ENCODE assay signal across 15 cellular contexts in genomic region chr19:47195462-47195861, GRCh38.
"Had no signal": no experiment of that assay in that cellular context is flagged by ENCODE, and none has a peak within 500 bp of the region (broad histone marks: within the 10 kb centered on the region; RNA-seq: fewer than 3 reads in every experiment).

No MANE protein-coding gene starts in this region.

- H3K4me3 ChIP-seq: adrenal gland, cardiac muscle cell, esophagus muscularis mucosa, hepatocyte, left ventricle myocardium inferior, prostate gland, skin epidermis, upper lobe of left lung had no signal

- H3K27me3 Mint-ChIP-seq: stimulated activated naive CD8-positive, alpha-beta T cell treated with anti-CD3 and anti-CD28 coated beads, Interleukin-15, Interleukin-2, amounts not matched to agents 100 ng/mL and 50 ng/mL, for 24 hours had no signal

- H3K27ac ChIP-seq: adrenal gland, cardiac muscle cell, esophagus muscularis mucosa, hepatocyte, left ventricle myocardium inferior, prostate gland, skin epidermis, upper lobe of left lung had no signal

- H3K4me3 Mint-ChIP-seq: stimulated activated naive CD8-positive, alpha-beta T cell treated with anti-CD3 and anti-CD28 coated beads, Interleukin-15, Interleukin-2, amounts not matched to agents 100 ng/mL and 50 ng/mL, for 24 hours had no signal

- ATAC-seq: right cardiac atrium had no signal

- DNase-seq: activated gamma-delta T cell; adrenal gland; left ventricle myocardium inferior; right cardiac atrium; stimulated activated CD4-positive, alpha-beta T cell treated with anti-CD3 and anti-CD28 coated beads, Interleukin-15, amount 100 ng/mL, for 24 hours; stimulated activated CD4-positive, alpha-beta T cell treated with anti-CD3 and anti-CD28 coated beads, Interleukin-4, amount 100 ng/mL, for 1 hour; SW 1271; T-helper 9 cell; upper lobe of left lung had no signal

- H3K27me3 ChIP-seq: adrenal gland, cardiac muscle cell, esophagus muscularis mucosa, hepatocyte, upper lobe of left lung had no signal

- H3K9me3 ChIP-seq: adrenal gland, esophagus muscularis mucosa, left ventricle myocardium inferior, prostate gland, upper lobe of left lung had no signal

- H3K36me3 ChIP-seq: prostate gland had no signal

- H3K9me3 Mint-ChIP-seq: stimulated activated naive CD8-positive, alpha-beta T cell treated with anti-CD3 and anti-CD28 coated beads, Interleukin-15, Interleukin-2, amounts not matched to agents 100 ng/mL and 50 ng/mL, for 24 hours had no signal

- H3K27ac Mint-ChIP-seq: stimulated activated naive CD8-positive, alpha-beta T cell treated with anti-CD3 and anti-CD28 coated beads, Interleukin-15, Interleukin-2, amounts not matched to agents 100 ng/mL and 50 ng/mL, for 24 hours had no signal
